Comparison of ENCODE assay signal across 8 cellular contexts in genomic region chr5:151298063-151298462, GRCh38. TPM values are rescaled to one million over a fixed set of nuclear protein-coding genes. Genes with fewer than 3 reads are reported as not detected.
DNase-seq lines count a peak whose midpoint lies in the region; ATAC-seq and TF ChIP-seq lines count a peak whose summit lies in the region.

No MANE protein-coding gene starts in this region.

- H3K4me1 ChIP-seq in BE2C (no peaks in the 10 kb centered on the region), Panc1 (ENCODE audit: control insufficient read depth, insufficient read depth, low read length) (peaks cover 2% of the 10 kb centered on the region; the same call in 1 of the 2 replicates), thyroid gland (no peaks in the 10 kb centered on the region)

- WGBS in thyroid gland, 2 donors = 51 to 53% methylated on average over 4 of the region's 4 CpGs

- H3K27ac ChIP-seq in Panc1 (ENCODE audit: low read length) (no peak overlapping the region), thyroid gland (no peak overlapping the region)

- H3K36me3 ChIP-seq in BE2C (no peaks in the 10 kb centered on the region), Panc1 (ENCODE audit: control insufficient read depth, insufficient read depth, low read length) (no peaks in the 10 kb centered on the region), thyroid gland (no peaks in the 10 kb centered on the region)

- no peaks in the 10 kb centered on the region for H3K9me3 ChIP-seq in BE2C
- H3K9me3 ChIP-seq in Panc1 (ENCODE audit: control insufficient read depth, insufficient read depth, low read depth, low read length) = no peaks in the 10 kb centered on the region
- H3K9me3 ChIP-seq in thyroid gland = no peaks in the 10 kb centered on the region

- TF ChIP-seq CTCF in BE2C (IDR thresholded peaks at IDR 0.05; ENCODE audit: low read depth, low read length) (peak; percentile 53), Panc1 (IDR thresholded peaks at IDR 0.05) (peak; percentile 76), fibroblast of villous mesenchyme (IDR thresholded peaks at IDR 0.05; ENCODE audit: insufficient read depth, low read depth, low read length) (peak; percentile 34), thyroid gland (IDR thresholded peaks at IDR 0.05) (peak in 3 of 6 experiments; percentile 30 to 49 (median 35))

- no peak for TF ChIP-seq POLR2A in thyroid gland (IDR thresholded peaks at IDR 0.05)

- in situ Hi-C loops in Panc1 (cut with HindIII; ENCODE audit: low pct_unique_long_range_greater_than_20kb, low sequenced_read_pairs) = no loop called here

- no peak for DNase-seq in BE2C
- DNase-seq in Panc1 (ENCODE audit: low read depth, low spot score) = peak; percentile 41
- DNase-seq in fibroblast of villous mesenchyme (ENCODE audit: low read depth) = peak; percentile 42
- DNase-seq in thyroid gland = peak; percentile 20 to 22
- DNase-seq in anterior cingulate cortex (lab: John Stamatoyannopoulos, UW) = no peak
- DNase-seq in central memory CD4-positive, alpha-beta T cell = no peak

- H3K27me3 ChIP-seq in BE2C (no peaks in the 10 kb centered on the region), Panc1 (ENCODE audit: control insufficient read depth, insufficient read depth, low read length) (peaks cover 10% of the 10 kb centered on the region), thyroid gland (no peaks in the 10 kb centered on the region)

- intact Hi-C loops in Panc1 (cut with micrococcal nuclease; ENCODE audit: unreplicated experiment) (loop anchor here (10.0 kb wide), 1 partner anchor 173 kb away; no protein-coding TSS in a partner anchor), thyroid gland (cut with DNase I) (no loop called here)

- H3K4me3 ChIP-seq in BE2C (ENCODE audit: low read depth, low read length) = no peak overlapping the region
- H3K4me3 ChIP-seq in Panc1 (ENCODE audit: low read depth in 2 of 2, low read length in 2 of 2) = no peak overlapping the region
- H3K4me3 ChIP-seq in fibroblast of villous mesenchyme (ENCODE audit: low read depth, low read length) = no peak overlapping the region
- H3K4me3 ChIP-seq in thyroid gland (replicated peaks in 1 of 3) = no peak overlapping the region

- POLR2A ChIA-PET in Panc1 (lab: Charles Lee) = no interaction called here

- BruUV-seq in Panc1 (replicated peaks; lab: Mats Ljungman, UMichigan) = no TSS peak

- CTCF ChIA-PET in Panc1 (lab: Charles Lee) = interaction anchor here (0.6 kb wide), 1 partner anchor 24 kb away, joined by 4 read pairs; no protein-coding TSS in a partner anchor

- ATAC-seq in GM21786 (IDR thresholded peaks at IDR 0.05; ENCODE audit: unreplicated experiment) (peak; percentile 91), Panc1 (peak; percentile 90), HG02571 (IDR thresholded peaks at IDR 0.05; ENCODE audit: unreplicated experiment) (no peak)

RNA-seq across cellular contexts. Expression of gene SLC36A3, which starts 5.5 kb away (rescaled TPM):
- polyA plus RNA-seq in BE2C (2012; ENCODE audit: insufficient read depth, insufficient read length, low read depth) = not detected
- total RNA-seq in Panc1 (2021; ENCODE audit: unreplicated experiment) (not detected), fibroblast of villous mesenchyme (not detected in 2 replicates), thyroid gland (not detected)
- polyA plus RNA-seq in Panc1 (2012; ENCODE audit: insufficient read length) = not detected

RNA-seq across cellular contexts. Expression of gene GM2A, which starts 45.1 kb away (rescaled TPM):
- polyA plus RNA-seq in BE2C (2012; ENCODE audit: insufficient read depth, insufficient read length, low read depth) = 2.5 TPM
- total RNA-seq in Panc1 (2021; ENCODE audit: unreplicated experiment) = 40.7 TPM
- polyA plus RNA-seq in Panc1 (2012; ENCODE audit: insufficient read length) = 26.8 TPM
- 18.7 and 28.1 TPM in 2 replicates for total RNA-seq in fibroblast of villous mesenchyme
- 10 to 100 TPM; 15.4 to 23.8 (median 18.8) TPM for total RNA-seq in thyroid gland

RNA-seq across cellular contexts. Expression of gene SLC36A2, which starts 49.3 kb away (rescaled TPM):
- polyA plus RNA-seq in BE2C (2012; ENCODE audit: insufficient read depth, insufficient read length, low read depth) = not detected
- total RNA-seq in Panc1 (2021; ENCODE audit: unreplicated experiment) = not detected
- not detected for polyA plus RNA-seq in Panc1 (2012; ENCODE audit: insufficient read length)
- not detected in 2 replicates for total RNA-seq in fibroblast of villous mesenchyme
- total RNA-seq in thyroid gland = not detected

Comparison
In these comparisons a context has a peak if more than half of its experiments do, and no peak if none do; other contexts are left out.
1. DNase-seq: peak in Panc1 (single experiment), fibroblast of villous mesenchyme (single experiment) and thyroid gland (2 of 2); none in BE2C (single experiment), anterior cingulate cortex (0 of 58) and central memory CD4-positive, alpha-beta T cell (single experiment).